ENCODE assay signal across 26 cellular contexts in the genomic region with DNA sequence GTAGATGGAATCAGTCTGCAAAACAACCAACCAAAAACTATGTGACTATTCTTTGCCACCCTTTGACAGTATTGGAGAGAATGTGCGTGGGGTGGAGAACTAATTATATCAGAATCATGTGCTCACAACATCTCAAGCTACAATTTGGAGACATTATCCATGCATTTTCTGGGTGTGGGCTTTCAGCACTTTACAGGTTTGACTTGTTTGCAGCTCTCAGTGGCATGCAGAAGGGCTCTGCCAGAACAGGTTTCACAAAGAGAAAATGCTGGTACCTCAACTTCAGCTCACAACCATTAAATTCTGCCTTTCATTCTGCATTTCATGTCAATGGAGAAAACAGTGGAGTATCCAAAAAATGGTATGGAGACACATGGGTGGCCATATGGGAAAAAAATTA.
"Had no signal": no experiment of that assay in that cellular context is flagged by ENCODE, and none has a peak within 500 bp of the region (broad histone marks: within the 10 kb centered on the region; RNA-seq: fewer than 3 reads in every experiment).

No MANE protein-coding gene starts in this region.

- ATAC-seq: left cardiac atrium; left lung; lower lobe of right lung; naive thymus-derived CD8-positive, alpha-beta T cell; pancreas; right cardiac atrium; sciatic nerve; stimulated activated memory B cell treated with anti-CD40 and anti-IgM and Interleukin-4, amounts not matched to agents 10 μg/mL and 1 μg/mL and 100 μg/mL, for 72 hours; stimulated activated naive CD8-positive, alpha-beta T cell treated with anti-CD3 and anti-CD28 coated beads, Interleukin-15, amount 100 ng/mL, for 72 hours; upper lobe of right lung had no signal

- H3K79me2 ChIP-seq: hepatocyte had no signal

- H3K4me1 ChIP-seq: left lung, lower lobe of right lung, pancreas, prostate gland, tibial nerve, upper lobe of right lung had no signal

- H3K4me3 ChIP-seq: hepatocyte, left lung, lower lobe of right lung, pancreas, prostate gland, tibial nerve, upper lobe of right lung had no signal

- H3K4me2 ChIP-seq: hepatocyte had no signal

- DNase-seq: kidney glomerular epithelial cell; left cardiac atrium; left lung; lower lobe of right lung; mammary epithelial cell; mesenchymal stem cell; naive thymus-derived CD8-positive, alpha-beta T cell; nucleus accumbens; pancreas; posterior cingulate gyrus; retina; right cardiac atrium; small intestine; stimulated activated CD4-positive, alpha-beta T cell treated with anti-CD3 and anti-CD28 coated beads, Interleukin-1b, Interleukin-23, amount 100 ng/mL, for 48 hours; stimulated activated CD4-positive, alpha-beta T cell treated with anti-CD3 and anti-CD28 coated beads, Interleukin-2, amount 100 ng/mL, for 48 hours; stimulated activated CD4-positive, alpha-beta T cell treated with anti-CD3 and anti-CD28 coated beads, Interleukin-4, amount 100 ng/mL, for 4 hours; stimulated activated CD8-positive, alpha-beta memory T cell treated with anti-CD3 and anti-CD28 coated beads, Interleukin-4, amount 100 ng/mL, for 48 hours; stimulated activated naive CD4-positive, alpha-beta T cell treated with Interleukin-2 at 50 U/mL for 16 hours; stimulated activated naive CD8-positive, alpha-beta T cell treated with anti-CD3 and anti-CD28 coated beads, Interleukin-15, amount 100 ng/mL, for 72 hours; substantia nigra; upper lobe of right lung had no signal

- H2AFZ ChIP-seq: hepatocyte had no signal

- H3K27me3 ChIP-seq: hepatocyte, left lung, pancreas, tibial nerve, upper lobe of right lung had no signal

- H3K9me3 ChIP-seq: left lung, lower lobe of right lung, pancreas, prostate gland, upper lobe of right lung had no signal

- H3K27ac ChIP-seq: hepatocyte, left lung, lower lobe of right lung, pancreas, prostate gland, tibial nerve, upper lobe of right lung had no signal

- H3K36me3 ChIP-seq: left lung, lower lobe of right lung, pancreas, prostate gland, tibial nerve, upper lobe of right lung had no signal
